Comparison of ENCODE assay signal across 13 cellular contexts in genomic region chr4:15375707-15376106, GRCh38. TPM values are rescaled to one million over a fixed set of nuclear protein-coding genes. Genes with fewer than 3 reads are reported as not detected.
DNase-seq lines count a peak whose midpoint lies in the region; ATAC-seq lines count a peak whose summit lies in the region.
"Had no signal": no experiment of that assay in that cellular context is flagged by ENCODE, and none has a peak within 500 bp of the region (broad histone marks: within the 10 kb centered on the region; RNA-seq: fewer than 3 reads in every experiment).

No MANE protein-coding gene starts in this region.

- H3K27me3 ChIP-seq in MG63: no peaks in the 10 kb centered on the region

- no peaks in the 10 kb centered on the region for H3K36me3 Mint-ChIP-seq in activated naive CD8-positive, alpha-beta T cell treated with anti-CD3 and anti-CD28 coated beads, Interleukin-2, amount 10 ng/mL, durations not matched to agents 7 days and 5 days

- no peaks in the 10 kb centered on the region for H3K9me3 ChIP-seq in MG63

- H3K4me3 ChIP-seq in MG63: no peak overlapping the region

- H3K36me3 ChIP-seq in MG63: no peaks in the 10 kb centered on the region

- no peak overlapping the region for H3K4me3 Mint-ChIP-seq in activated naive CD8-positive, alpha-beta T cell treated with anti-CD3 and anti-CD28 coated beads, Interleukin-2, amount 10 ng/mL, durations not matched to agents 7 days and 5 days
- H3K4me3 Mint-ChIP-seq: activated T-cell treated with anti-CD3 and anti-CD28 coated beads, Interleukin-2, amount 50 U/mL, for 4 hours had no signal

- ATAC-seq in GM18502 (IDR thresholded peaks at IDR 0.05; ENCODE audit: poor library complexity, unreplicated experiment) (peak; percentile 71), HG03159 (IDR thresholded peaks at IDR 0.05; ENCODE audit: unreplicated experiment) (peak; percentile 79), HG03045 (IDR thresholded peaks at IDR 0.05; ENCODE audit: unreplicated experiment) (no peak)
- ATAC-seq in activated naive CD8-positive, alpha-beta T cell treated with anti-CD3 and anti-CD28 coated beads, Interleukin-2, amount 10 ng/mL, durations not matched to agents 7 days and 5 days (ENCODE audit: low read depth): peak; percentile 96

- peaks cover 2% of the 10 kb centered on the region for H3K9me3 Mint-ChIP-seq in activated naive CD8-positive, alpha-beta T cell treated with anti-CD3 and anti-CD28 coated beads, Interleukin-2, amount 10 ng/mL, durations not matched to agents 7 days and 5 days
- H3K9me3 Mint-ChIP-seq: activated T-cell treated with anti-CD3 and anti-CD28 coated beads, Interleukin-2, amount 50 U/mL, for 4 hours had no signal

- H3K27ac Mint-ChIP-seq in activated naive CD8-positive, alpha-beta T cell treated with anti-CD3 and anti-CD28 coated beads, Interleukin-2, amount 10 ng/mL, durations not matched to agents 7 days and 5 days: peak overlapping the region; percentile 6

- peaks cover 2% of the 10 kb centered on the region for H3K27me3 Mint-ChIP-seq in activated naive CD8-positive, alpha-beta T cell treated with anti-CD3 and anti-CD28 coated beads, Interleukin-2, amount 10 ng/mL, durations not matched to agents 7 days and 5 days

- no peak for DNase-seq in activated naive CD8-positive, alpha-beta T cell treated with anti-CD3 and anti-CD28 coated beads, Interleukin-2, amount 10 ng/mL, durations not matched to agents 7 days and 5 days
- DNase-seq in pons (ENCODE audit: low spot score) (peak; percentile 51), iPS-NIHi11 (ENCODE audit: low spot score) (no peak), MG63 (no peak)
- DNase-seq in effector CD8-positive, alpha-beta T cell (lab: John Stamatoyannopoulos, UW): no peak
- DNase-seq: activated T-cell treated with anti-CD3 and anti-CD28 coated beads, Interleukin-2, amount 50 U/mL, for 4 hours; DMS79; NCI-H510A treated with DMSO at 0.1 percent for 48 hours; T-helper 9 cell had no signal

- POLR2A ChIA-PET in activated naive CD8-positive, alpha-beta T cell treated with anti-CD3 and anti-CD28 coated beads, Interleukin-2, amount 10 ng/mL, durations not matched to agents 7 days and 5 days (lab: Charles Lee): interaction anchor here (1.2 kb wide), 1 partner anchor 26 kb away, joined by 6 read pairs; no protein-coding TSS in a partner anchor

- H3K4me1 Mint-ChIP-seq in activated naive CD8-positive, alpha-beta T cell treated with anti-CD3 and anti-CD28 coated beads, Interleukin-2, amount 10 ng/mL, durations not matched to agents 7 days and 5 days: peaks cover 12% of the 10 kb centered on the region

RNA-seq across cellular contexts. Expression of gene C1QTNF7, which starts 52.1 kb away (rescaled TPM):
- not detected for total RNA-seq in activated naive CD8-positive, alpha-beta T cell treated with anti-CD3 and anti-CD28 coated beads, Interleukin-2, amount 10 ng/mL, durations not matched to agents 7 days and 5 days
- not detected in 2 replicates for total RNA-seq in MG63 (2014; rRNA removed; shearing (Covaris generic); ENCODE audit: low replicate concordance)
- total RNA-seq: activated T-cell treated with anti-CD3 and anti-CD28 coated beads, Interleukin-2, amount 50 U/mL, for 4 hours; LHCN-M2 had no signal
